ENCODE assay signal across 9 cellular contexts in genomic region chr6:77467038-77467437, GRCh38. TPM values are rescaled to one million over a fixed set of nuclear protein-coding genes. Genes with fewer than 3 reads are reported as not detected.
DNase-seq lines count a peak whose midpoint lies in the region; ATAC-seq and TF ChIP-seq lines count a peak whose summit lies in the region.
"Had no signal": no experiment of that assay in that cellular context is flagged by ENCODE, and none has a peak within 500 bp of the region (broad histone marks: within the 10 kb centered on the region; RNA-seq: fewer than 3 reads in every experiment).

No MANE protein-coding gene starts in this region.

- peaks cover 46% of the 10 kb centered on the region for H3K27me3 Mint-ChIP-seq in CD8-positive, alpha-beta T cell (ENCODE audit: low read depth)
- H3K27me3 Mint-ChIP-seq in activated CD8-positive, alpha-beta T cell treated with anti-CD3 and anti-CD28 coated beads, Interleukin-2, amount 10 ng/mL, durations not matched to agents 7 days and 5 days (ENCODE audit: low read depth) = peaks cover 41% of the 10 kb centered on the region

- TF ChIP-seq EP300 in gastroesophageal sphincter (IDR thresholded peaks at IDR 0.05) = no peak

- no peaks in the 10 kb centered on the region for H3K36me3 ChIP-seq in CD8-positive, alpha-beta T cell (ENCODE audit: insufficient read depth, low read length)
- H3K36me3 ChIP-seq in gastroesophageal sphincter (no peaks in the 10 kb centered on the region), parathyroid adenoma (ENCODE audit: control insufficient read depth, insufficient read depth, low read length) (no peaks in the 10 kb centered on the region)

- no peak overlapping the region for H3K27ac ChIP-seq in CD8-positive, alpha-beta T cell (ENCODE audit: low read depth, low read length)
- peak overlapping the region in 3 of 4 donors; percentile 57 to 82 (median 78) for H3K27ac ChIP-seq in gastroesophageal sphincter
- H3K27ac ChIP-seq in parathyroid adenoma = no peak overlapping the region

- H3K4me1 Mint-ChIP-seq in CD8-positive, alpha-beta T cell (ENCODE audit: low read depth) = peaks cover 12% of the 10 kb centered on the region
- H3K4me1 Mint-ChIP-seq in activated CD8-positive, alpha-beta T cell treated with anti-CD3 and anti-CD28 coated beads, Interleukin-2, amount 10 ng/mL, durations not matched to agents 7 days and 5 days (ENCODE audit: low read depth) = peaks cover 18% of the 10 kb centered on the region

- peak overlapping the region; percentile 84 for H3K4me2 ChIP-seq in parathyroid adenoma (ENCODE audit: low read length)

- no peak overlapping the region for H3K9ac ChIP-seq in parathyroid adenoma

- 26 to 33% methylated on average over 7 to 11 of the region's 11 CpGs for WGBS in gastroesophageal sphincter (ENCODE audit: low coverage in 1 of 2), 2 donors

- no peaks in the 10 kb centered on the region for H3K36me3 Mint-ChIP-seq in CD8-positive, alpha-beta T cell
- peaks cover 12% of the 10 kb centered on the region for H3K36me3 Mint-ChIP-seq in activated CD8-positive, alpha-beta T cell treated with anti-CD3 and anti-CD28 coated beads, Interleukin-2, amount 10 ng/mL, durations not matched to agents 7 days and 5 days (ENCODE audit: low read depth)

- H3K9me3 Mint-ChIP-seq in CD8-positive, alpha-beta T cell = peaks cover 3% of the 10 kb centered on the region
- H3K9me3 Mint-ChIP-seq in activated CD8-positive, alpha-beta T cell treated with anti-CD3 and anti-CD28 coated beads, Interleukin-2, amount 10 ng/mL, durations not matched to agents 7 days and 5 days (ENCODE audit: insufficient read depth) = peaks cover 6% of the 10 kb centered on the region

- no peak for TF ChIP-seq POLR2A in gastroesophageal sphincter (IDR thresholded peaks at IDR 0.05)

- no peak for DNase-seq in CD8-positive, alpha-beta T cell
- no peak for DNase-seq in activated CD8-positive, alpha-beta T cell treated with anti-CD3 and anti-CD28 coated beads, Interleukin-2, amount 10 ng/mL, durations not matched to agents 7 days and 5 days
- no peak for DNase-seq in putamen (ENCODE audit: low spot score)
- DNase-seq in OCI-M1 (lab: John Stamatoyannopoulos, UW) = no peak
- no peak for DNase-seq in NCI-H2107 (lab: John Stamatoyannopoulos, UW)
- DNase-seq: NCI-H1694 treated with DMSO at 0.1 percent for 48 hours had no signal

- H3K4me1 ChIP-seq in CD8-positive, alpha-beta T cell (ENCODE audit: insufficient read depth, low read length) = peaks cover 5% of the 10 kb centered on the region
- H3K4me1 ChIP-seq in gastroesophageal sphincter = peaks cover 0 to 52% (median 12%) of the 10 kb centered on the region in 3 donors
- H3K4me1 ChIP-seq in parathyroid adenoma = peaks cover 3% of the 10 kb centered on the region

- no peak for TF ChIP-seq CTCF in CD8-positive, alpha-beta T cell (IDR thresholded peaks at IDR 0.05)
- TF ChIP-seq CTCF in gastroesophageal sphincter (IDR thresholded peaks at IDR 0.05) (no peak), parathyroid adenoma (IDR thresholded peaks at IDR 0.05) (no peak)

- H3K4me3 Mint-ChIP-seq in CD8-positive, alpha-beta T cell = peak overlapping the region; percentile 71
- peak overlapping the region; percentile 73 for H3K4me3 Mint-ChIP-seq in activated CD8-positive, alpha-beta T cell treated with anti-CD3 and anti-CD28 coated beads, Interleukin-2, amount 10 ng/mL, durations not matched to agents 7 days and 5 days

- peak overlapping the region; percentile 68 for H3K4me3 ChIP-seq in CD8-positive, alpha-beta T cell (ENCODE audit: low read depth, low read length)
- H3K4me3 ChIP-seq in gastroesophageal sphincter (peak overlapping the region; percentile 62 to 95), parathyroid adenoma (ENCODE audit: low read depth, low read length) (peak overlapping the region; percentile 60)

- no peak overlapping the region for H3K27ac Mint-ChIP-seq in CD8-positive, alpha-beta T cell
- no peak overlapping the region for H3K27ac Mint-ChIP-seq in activated CD8-positive, alpha-beta T cell treated with anti-CD3 and anti-CD28 coated beads, Interleukin-2, amount 10 ng/mL, durations not matched to agents 7 days and 5 days

- peak overlapping the region; percentile 65 for H2AFZ ChIP-seq in parathyroid adenoma

- no peak for ATAC-seq in CD8-positive, alpha-beta T cell
- ATAC-seq in activated CD8-positive, alpha-beta T cell treated with anti-CD3 and anti-CD28 coated beads, Interleukin-2, amount 10 ng/mL, durations not matched to agents 7 days and 5 days = no peak
- ATAC-seq in gastroesophageal sphincter (no peak), HG02610 (IDR thresholded peaks at IDR 0.05; ENCODE audit: unreplicated experiment) (no peak)

- CTCF ChIA-PET in CD8-positive, alpha-beta T cell (lab: Charles Lee) = no interaction called here
- CTCF ChIA-PET in activated CD8-positive, alpha-beta T cell treated with anti-CD3 and anti-CD28 coated beads, Interleukin-2, amount 10 ng/mL, durations not matched to agents 7 days and 5 days (lab: Charles Lee) = interaction anchor here (1.0 to 1.7 kb wide), 2 partner anchors 9 to 10 kb away, joined by 3 to 5 read pairs; no protein-coding TSS in a partner anchor

- POLR2A ChIA-PET in CD8-positive, alpha-beta T cell (lab: Charles Lee) = no interaction called here
- POLR2A ChIA-PET in activated CD8-positive, alpha-beta T cell treated with anti-CD3 and anti-CD28 coated beads, Interleukin-2, amount 10 ng/mL, durations not matched to agents 7 days and 5 days (lab: Charles Lee) = no interaction called here

- intact Hi-C loops in CD8-positive, alpha-beta T cell (cut with DNase I, micrococcal nuclease) = no loop called here

- no peaks in the 10 kb centered on the region for H3K9me3 ChIP-seq in CD8-positive, alpha-beta T cell (ENCODE audit: low read length)
- no peaks in the 10 kb centered on the region for H3K9me3 ChIP-seq in gastroesophageal sphincter
- H3K9me3 ChIP-seq in parathyroid adenoma (ENCODE audit: control insufficient read depth, low read length) = no peaks in the 10 kb centered on the region

- H3K79me2 ChIP-seq in parathyroid adenoma = no peaks in the 10 kb centered on the region

- H3K27me3 ChIP-seq in CD8-positive, alpha-beta T cell (ENCODE audit: insufficient read depth, low read length) = no peaks in the 10 kb centered on the region
- H3K27me3 ChIP-seq in gastroesophageal sphincter = peaks cover 38% of the 10 kb centered on the region
- peaks cover 2% of the 10 kb centered on the region for H3K27me3 ChIP-seq in parathyroid adenoma (ENCODE audit: control insufficient read depth, insufficient read depth, low read length)

RNA-seq across cellular contexts. Expression of gene HTR1B, which starts 3.7 kb away (rescaled TPM):
- not detected for total RNA-seq in CD8-positive, alpha-beta T cell
- total RNA-seq in activated CD8-positive, alpha-beta T cell treated with anti-CD3 and anti-CD28 coated beads, Interleukin-2, amount 10 ng/mL, durations not matched to agents 7 days and 5 days = not detected
- 1 to 10 TPM in 3 of 4 donors, under 1 TPM in 1; 0.27 to 4.7 (median 2.5) TPM for total RNA-seq in gastroesophageal sphincter

Comparison
In these comparisons a context has a peak if more than half of its experiments do, and no peak if none do; other contexts are left out.
1. H3K27ac ChIP-seq: peak in gastroesophageal sphincter (3 of 4); none in CD8-positive, alpha-beta T cell (single experiment) and parathyroid adenoma (single experiment).
2. Peak in every context shown above with its lines, with median percentiles within 50 percentile points of each other: H3K4me3 ChIP-seq.